8 cellular contexts compared by ENCODE assay signal in genomic region chr11:60912851-60913550, GRCh38. TPM values are rescaled to one million over a fixed set of nuclear protein-coding genes. Genes with fewer than 3 reads are reported as not detected.
DNase-seq lines count a peak whose midpoint lies in the region; ATAC-seq and TF ChIP-seq lines count a peak whose summit lies in the region.

No MANE protein-coding gene starts in this region.

- peaks cover 32% of the 10 kb centered on the region for H3K36me3 Mint-ChIP-seq in activated T-cell treated with anti-CD3 and anti-CD28 coated beads, Interleukin-2, amount 50 U/mL, for 24 hours (ENCODE audit: low read depth)
- no peaks in the 10 kb centered on the region for H3K36me3 Mint-ChIP-seq in MCF 10A (ENCODE audit: insufficient read depth, unreplicated experiment)
- H3K36me3 Mint-ChIP-seq in mesothelial cell of epicardium = no peaks in the 10 kb centered on the region

- peaks cover 64% of the 10 kb centered on the region for H3K4me1 Mint-ChIP-seq in activated T-cell treated with anti-CD3 and anti-CD28 coated beads, Interleukin-2, amount 50 U/mL, for 24 hours (ENCODE audit: low read depth)
- H3K4me1 Mint-ChIP-seq in MCF 10A (ENCODE audit: insufficient read depth, unreplicated experiment) (peaks cover 23% of the 10 kb centered on the region), mesothelial cell of epicardium (peaks cover 26% of the 10 kb centered on the region)

- CTCF ChIA-PET in MCF 10A (lab: Yijun Ruan, JAX) = interaction anchor here (0.6 to 2.1 kb wide), 5 partner anchors 14 to 341 kb away, joined by 3 to 15 read pairs (median 5); no protein-coding TSS in a partner anchor

- POLR2A ChIA-PET in MCF 10A (lab: Yijun Ruan, JAX) = interaction anchor here (0.6 to 4.7 kb wide), 12 partner anchors 8 to 1364 kb away, joined by 3 to 69 read pairs (median 6); partner anchors contain the start of genes CCDC86, PRPF19, TMEM132A and VPS37C

- intact Hi-C loops in MCF 10A (cut with micrococcal nuclease) = loop anchor here (10.0 kb wide), 1 partner anchor 252 kb away; the partner anchor contains the start of gene VPS37C
- intact Hi-C loops in upper lobe of right lung (cut with DNase I) = no loop called here

- H3K36me3 ChIP-seq in upper lobe of right lung = no peaks in the 10 kb centered on the region

- H3K27ac Mint-ChIP-seq in activated T-cell treated with anti-CD3 and anti-CD28 coated beads, Interleukin-2, amount 50 U/mL, for 24 hours = peak overlapping the region; percentile 99
- H3K27ac Mint-ChIP-seq in MCF 10A (ENCODE audit: low read depth, unreplicated experiment) = peak overlapping the region; percentile 95
- H3K27ac Mint-ChIP-seq in mesothelial cell of epicardium = peak overlapping the region; percentile 97

- peak; percentile 34 for DNase-seq in activated T-cell treated with anti-CD3 and anti-CD28 coated beads, Interleukin-2, amount 50 U/mL, for 24 hours
- no peak for DNase-seq in activated T-cell treated with anti-CD3 and anti-CD28 coated beads, Interleukin-2, amount 50 U/mL, for 48 hours
- DNase-seq in MCF 10A (ENCODE audit: unreplicated experiment) = no peak
- no peak for DNase-seq in mesothelial cell of epicardium (ENCODE audit: low spot score in 2 of 2, unreplicated experiment in 2 of 2)
- DNase-seq in upper lobe of right lung = no peak
- no peak for DNase-seq in activated CD8-positive, alpha-beta memory T cell treated with anti-CD3 and anti-CD28 coated beads, Interleukin-2, amount 50 U/mL, for 4 hours
- DNase-seq in NCI-H1092 (lab: John Stamatoyannopoulos, UW) = no peak
- no peak for DNase-seq in NCI-H226

- no peak for TF ChIP-seq CTCF in MCF 10A (IDR thresholded peaks at IDR 0.05; ENCODE audit: unreplicated experiment)
- no peak for TF ChIP-seq CTCF in mesothelial cell of epicardium (IDR thresholded peaks at IDR 0.05; ENCODE audit: unreplicated experiment)
- TF ChIP-seq CTCF in upper lobe of right lung (IDR thresholded peaks at IDR 0.05) = no peak

- H3K9me3 Mint-ChIP-seq in activated T-cell treated with anti-CD3 and anti-CD28 coated beads, Interleukin-2, amount 50 U/mL, for 24 hours = no peaks in the 10 kb centered on the region
- H3K9me3 Mint-ChIP-seq in MCF 10A (ENCODE audit: unreplicated experiment) (no peaks in the 10 kb centered on the region), mesothelial cell of epicardium (no peaks in the 10 kb centered on the region)

- H3K27me3 ChIP-seq in upper lobe of right lung = no peaks in the 10 kb centered on the region

- no peaks in the 10 kb centered on the region for H3K9me3 ChIP-seq in upper lobe of right lung

- peak overlapping the region; percentile 83 for H3K4me3 ChIP-seq in upper lobe of right lung

- H3K4me1 ChIP-seq in upper lobe of right lung = peaks cover 30% of the 10 kb centered on the region

- H3K27me3 Mint-ChIP-seq in activated T-cell treated with anti-CD3 and anti-CD28 coated beads, Interleukin-2, amount 50 U/mL, for 24 hours = no peaks in the 10 kb centered on the region
- H3K27me3 Mint-ChIP-seq in MCF 10A (ENCODE audit: insufficient read depth, unreplicated experiment) = peaks cover 11% of the 10 kb centered on the region
- peaks cover 32% of the 10 kb centered on the region for H3K27me3 Mint-ChIP-seq in mesothelial cell of epicardium (ENCODE audit: low read depth)

- H3K27ac ChIP-seq in upper lobe of right lung = peak overlapping the region; percentile 96

- no peak for ATAC-seq in upper lobe of right lung

- no TSS peak for BruUV-seq in MCF 10A (replicated peaks; lab: Mats Ljungman, UMichigan)

- H3K4me3 Mint-ChIP-seq in activated T-cell treated with anti-CD3 and anti-CD28 coated beads, Interleukin-2, amount 50 U/mL, for 24 hours = peak overlapping the region; percentile 94
- H3K4me3 Mint-ChIP-seq in MCF 10A (ENCODE audit: unreplicated experiment) (peak overlapping the region; percentile 97), mesothelial cell of epicardium (peak overlapping the region; percentile 91)

RNA-seq across cellular contexts. Expression of gene TMEM109, which starts 1.0 kb away (rescaled TPM):
- 39.5 and 45.8 TPM in 2 replicates for total RNA-seq in MCF 10A (2022)
- total RNA-seq in mesothelial cell of epicardium = 52.5 to 56.8 TPM (median 55.2 TPM) in 3 replicates
- total RNA-seq in upper lobe of right lung = 156 TPM

RNA-seq across cellular contexts. Expression of gene PRPF19, which starts 6.6 kb away (rescaled TPM):
- total RNA-seq in MCF 10A (2022) = 99.0 and 115 TPM in 2 replicates
- 96.3 to 100 TPM (median 97.6 TPM) in 3 replicates for total RNA-seq in mesothelial cell of epicardium
- total RNA-seq in upper lobe of right lung = 59.8 TPM

RNA-seq across cellular contexts. Expression of gene TMEM132A, which starts 11.3 kb away (rescaled TPM):
- 20.5 and 22.5 TPM in 2 replicates for total RNA-seq in MCF 10A (2022)
- total RNA-seq in mesothelial cell of epicardium = 182 to 197 TPM (median 193 TPM) in 3 replicates
- 18.4 TPM for total RNA-seq in upper lobe of right lung

RNA-seq across cellular contexts. Expression of gene SLC15A3, which starts 39.0 kb away (rescaled TPM):
- not detected in 2 replicates for total RNA-seq in MCF 10A (2022)
- 5.0 to 7.4 TPM (median 5.2 TPM) in 3 replicates for total RNA-seq in mesothelial cell of epicardium
- 139 TPM for total RNA-seq in upper lobe of right lung

RNA-seq across cellular contexts. Expression of gene ZP1, which starts 45.7 kb away (rescaled TPM):
- not detected in 2 replicates for total RNA-seq in MCF 10A (2022)
- total RNA-seq in mesothelial cell of epicardium = 0.16 to 0.31 TPM in 2 of 3 replicates, not detected in the other
- not detected for total RNA-seq in upper lobe of right lung
